Comparison of ENCODE assay signal across 8 cellular contexts in genomic region chr2:127526940-127527804, GRCh38. TPM values are rescaled to one million over a fixed set of nuclear protein-coding genes. Genes with fewer than 3 reads are reported as not detected.
DNase-seq lines count a peak whose midpoint lies in the region; ATAC-seq, FAIRE-seq and TF ChIP-seq lines count a peak whose summit lies in the region.

No MANE protein-coding gene starts in this region.

- H3K4me1 Mint-ChIP-seq in activated naive CD4-positive, alpha-beta T cell treated with anti-CD3 and anti-CD28 coated beads, Interleukin-2, amount 50 U/mL, for 24 hours: peaks cover 27% of the 10 kb centered on the region
- H3K4me1 Mint-ChIP-seq in neural progenitor cell: peaks cover 23% of the 10 kb centered on the region

- TF ChIP-seq POLR2A in endothelial cell of umbilical vein (IDR thresholded peaks at IDR 0.05; ENCODE audit: low read depth, low read length): no peak

- peak overlapping the region; percentile 99 for H3K27ac Mint-ChIP-seq in activated naive CD4-positive, alpha-beta T cell treated with anti-CD3 and anti-CD28 coated beads, Interleukin-2, amount 50 U/mL, for 24 hours
- peak overlapping the region; percentile 99 for H3K27ac Mint-ChIP-seq in neural progenitor cell

- intact Hi-C loops in endothelial cell of umbilical vein (cut with micrococcal nuclease): loop anchor here (1.0 to 2.0 kb wide), 5 partner anchors 19 to 284 kb away; partner anchors contain the start of genes SFT2D3 and WDR33

- peaks cover 4% of the 10 kb centered on the region for H3K9me3 Mint-ChIP-seq in activated naive CD4-positive, alpha-beta T cell treated with anti-CD3 and anti-CD28 coated beads, Interleukin-2, amount 50 U/mL, for 24 hours
- peaks cover 2% of the 10 kb centered on the region for H3K9me3 Mint-ChIP-seq in neural progenitor cell

- peak; percentile 6 for ATAC-seq in HG03066 (IDR thresholded peaks at IDR 0.05; ENCODE audit: low read depth, unreplicated experiment)
- no peak for ATAC-seq in HG03108 (IDR thresholded peaks at IDR 0.05; ENCODE audit: unreplicated experiment)

- H2AFZ ChIP-seq in endothelial cell of umbilical vein (ENCODE audit: low read depth, low read length) (peak overlapping the region; percentile 97), neural progenitor cell (replicated peaks) (peak overlapping the region; percentile 83)

- no peaks in the 10 kb centered on the region for H3K27me3 Mint-ChIP-seq in activated naive CD4-positive, alpha-beta T cell treated with anti-CD3 and anti-CD28 coated beads, Interleukin-2, amount 50 U/mL, for 24 hours
- peaks cover 3% of the 10 kb centered on the region for H3K27me3 Mint-ChIP-seq in neural progenitor cell (ENCODE audit: insufficient read depth, low read depth)

- H3K27ac ChIP-seq in SJSA1: peak overlapping the region; percentile 94
- H3K27ac ChIP-seq in endothelial cell of umbilical vein (ENCODE audit: insufficient read depth, low read depth, low read length): peak overlapping the region; percentile 100
- peak overlapping the region; percentile 92 for H3K27ac ChIP-seq in neural progenitor cell

- H3K79me2 ChIP-seq in endothelial cell of umbilical vein (ENCODE audit: control insufficient read depth, insufficient read depth, low read length): peaks cover 38% of the 10 kb centered on the region
- H3K79me2 ChIP-seq in neural progenitor cell (ENCODE audit: low read depth): peaks cover 40% of the 10 kb centered on the region

- peak overlapping the region; percentile 84 for H3K4me3 ChIP-seq in SJSA1
- H3K4me3 ChIP-seq in endothelial cell of umbilical vein (replicated peaks in 1 of 3; ENCODE audit: insufficient read depth in 1 of 3, low read depth in 1 of 3, low read length in 3 of 3): peak overlapping the region; percentile 78 to 92 (median 88)
- H3K4me3 ChIP-seq in neural progenitor cell: peak overlapping the region; percentile 88

- H4K20me1 ChIP-seq in endothelial cell of umbilical vein (replicated peaks; ENCODE audit: control insufficient read depth, extremely low read depth, insufficient read depth, low read length) (no peaks in the 10 kb centered on the region), neural progenitor cell (ENCODE audit: low read depth) (peaks cover 31% of the 10 kb centered on the region)

- H3K36me3 Mint-ChIP-seq in activated naive CD4-positive, alpha-beta T cell treated with anti-CD3 and anti-CD28 coated beads, Interleukin-2, amount 50 U/mL, for 24 hours: peaks cover 4% of the 10 kb centered on the region
- H3K36me3 Mint-ChIP-seq in neural progenitor cell: peaks cover 4% of the 10 kb centered on the region

- H3K9ac ChIP-seq in endothelial cell of umbilical vein (replicated peaks; ENCODE audit: extremely low read depth, insufficient read depth, low read length) (peak overlapping the region; percentile 99), neural progenitor cell (no peak overlapping the region)

- H3K9me3 ChIP-seq in SJSA1 (replicated peaks) (no peaks in the 10 kb centered on the region), endothelial cell of umbilical vein (replicated peaks; ENCODE audit: control insufficient read depth, insufficient read depth, low read length) (no peaks in the 10 kb centered on the region), neural progenitor cell (ENCODE audit: low read depth) (no peaks in the 10 kb centered on the region)

- H3K27me3 ChIP-seq in SJSA1 (replicated peaks) (no peaks in the 10 kb centered on the region), endothelial cell of umbilical vein (ENCODE audit: control insufficient read depth in 2 of 2, insufficient read depth in 2 of 2, low read length in 2 of 2) (no peaks in the 10 kb centered on the region), neural progenitor cell (no peaks in the 10 kb centered on the region)

- no TSS peak for BruUV-seq in endothelial cell of umbilical vein (replicated peaks; lab: Mats Ljungman, UMichigan)

- H3K36me3 ChIP-seq in SJSA1 (peaks cover 27% of the 10 kb centered on the region), endothelial cell of umbilical vein (ENCODE audit: control insufficient read depth in 2 of 2, extremely low read depth in 1 of 2, insufficient read depth in 2 of 2, low read length in 2 of 2) (peaks cover 0 to 6% of the 10 kb centered on the region in 2 experiments), neural progenitor cell (peaks cover 11% of the 10 kb centered on the region)

- no peaks in the 10 kb centered on the region for H3K9me1 ChIP-seq in endothelial cell of umbilical vein (replicated peaks; ENCODE audit: control insufficient read depth, extremely low read depth, insufficient read depth, low read length)

- no peak for DNase-seq in activated naive CD4-positive, alpha-beta T cell treated with anti-CD3 and anti-CD28 coated beads, Interleukin-2, amount 50 U/mL, for 16 hours
- DNase-seq in SJSA1 (ENCODE audit: low read depth in 1 of 2, low spot score in 2 of 2) (no peak), endothelial cell of umbilical vein (ENCODE audit: low read depth, low spot score) (no peak), neural progenitor cell (ENCODE audit: low spot score) (peak; percentile 58)
- DNase-seq in stimulated activated CD4-positive, alpha-beta T cell treated with anti-CD3 and anti-CD28 coated beads, Interleukin-4, amount 100 ng/mL, for 24 hours: no peak

- FAIRE-seq in endothelial cell of umbilical vein (lab: Jason Lieb, UNC): peak; percentile 59

- H3F3A ChIP-seq in neural progenitor cell (ENCODE audit: low read depth): peaks cover 24% of the 10 kb centered on the region

- no peak for TF ChIP-seq CTCF in endothelial cell of umbilical vein (IDR thresholded peaks at IDR 0.05; ENCODE audit: extremely low read depth in 1 of 2, insufficient read depth in 1 of 2, low read depth in 1 of 2, low read length in 2 of 2)
- no peak for TF ChIP-seq CTCF in neural progenitor cell (IDR thresholded peaks at IDR 0.05)

- CTCF ChIA-PET in endothelial cell of umbilical vein (lab: Charles Lee): interaction anchor here (0.6 to 2.0 kb wide), 14 partner anchors 10 to 169 kb away, joined by 3 to 17 read pairs (median 4); partner anchors contain the start of gene LIMS2

- H3K4me3 Mint-ChIP-seq in activated naive CD4-positive, alpha-beta T cell treated with anti-CD3 and anti-CD28 coated beads, Interleukin-2, amount 50 U/mL, for 24 hours: peak overlapping the region; percentile 96
- H3K4me3 Mint-ChIP-seq in neural progenitor cell: peak overlapping the region; percentile 94

- dilution Hi-C loops in endothelial cell of umbilical vein (cut with MboI; ENCODE audit: extremely low pct_ligation_motif_present, low sequenced_read_pairs): no loop called here

- H3K4me1 ChIP-seq in SJSA1 (replicated peaks) (peaks cover 18% of the 10 kb centered on the region), endothelial cell of umbilical vein (ENCODE audit: control insufficient read depth, extremely low read depth, insufficient read depth, low read length) (peaks cover 11% of the 10 kb centered on the region), neural progenitor cell (peaks cover 18% of the 10 kb centered on the region)

- H3K4me2 ChIP-seq in endothelial cell of umbilical vein (ENCODE audit: insufficient read depth, low read length) (peak overlapping the region; percentile 99), neural progenitor cell (peak overlapping the region; percentile 92)

- POLR2A ChIA-PET in endothelial cell of umbilical vein (lab: Charles Lee): interaction anchor here (0.6 to 1.7 kb wide), 5 partner anchors 9 to 232 kb away, joined by 3 to 4 read pairs (median 3); no protein-coding TSS in a partner anchor

TF ChIP-seq in endothelial cell of umbilical vein, 7 proteins besides CTCF, POLR2A, EP300 and RAD21:
- TF ChIP-seq EZH2 (IDR thresholded peaks at IDR 0.05; ENCODE audit: borderline replicate concordance, low read depth, low read length, severe bottlenecking) (no peak), POLR2AphosphoS5 (IDR thresholded peaks at IDR 0.05; ENCODE audit: insufficient read depth, low read depth, low read length) (no peak), MYC (IDR thresholded peaks at IDR 0.05; ENCODE audit: low read depth, low read length) (no peak), MAX (IDR thresholded peaks at IDR 0.05; ENCODE audit: insufficient read depth, insufficient read length) (no peak), JUN (IDR thresholded peaks at IDR 0.05; ENCODE audit: borderline replicate concordance, insufficient read depth, insufficient read length, low read depth) (no peak), GATA2 (IDR thresholded peaks at IDR 0.05; ENCODE audit: insufficient read depth, insufficient read length, low read depth, low read length) (no peak), FOS (IDR thresholded peaks at IDR 0.05; ENCODE audit: borderline replicate concordance, insufficient read depth, low read length) (no peak)

RNA-seq across cellular contexts. Expression of gene IWS1, which starts 0.9 kb away (rescaled TPM):
- total RNA-seq in SJSA1 (2014; rRNA removed; shearing (Covaris generic)): 73.7 and 127 TPM in 2 replicates
- 44.9 and 51.0 TPM in 2 replicates for total RNA-seq in endothelial cell of umbilical vein
- polyA plus RNA-seq in endothelial cell of umbilical vein: 10.4 and 14.7 TPM in 2 replicates
- 30.2 and 32.8 TPM in 2 replicates for polyA plus RNA-seq in endothelial cell of umbilical vein (2011; cell fraction: cytosol; rRNA removed)
- polyA plus RNA-seq in endothelial cell of umbilical vein (2011; cell fraction: nucleus; rRNA removed): 37.0 and 49.6 TPM in 2 replicates
- 49.2 and 59.4 TPM in 2 replicates for polyA plus RNA-seq in endothelial cell of umbilical vein (2012)
- polyA minus RNA-seq in endothelial cell of umbilical vein: 15.6 and 16.1 TPM in 2 replicates
- 20.5 TPM for polyA minus RNA-seq in endothelial cell of umbilical vein (2011; cell fraction: cytosol; rRNA and poly(A)+ RNA removed)
- polyA minus RNA-seq in endothelial cell of umbilical vein (2011; cell fraction: nucleus; rRNA and poly(A)+ RNA removed): 21.5 and 26.4 TPM in 2 replicates
- total RNA-seq in neural progenitor cell (ENCODE audit: low replicate concordance): 77.8 and 115 TPM in 2 replicates

RNA-seq across cellular contexts. Expression of gene MYO7B, which starts 8.3 kb away (rescaled TPM):
- total RNA-seq in SJSA1 (2014; rRNA removed; shearing (Covaris generic)): 1.2 and 1.8 TPM in 2 replicates
- 0.09 TPM in 1 of 2 replicates, not detected in the other for total RNA-seq in endothelial cell of umbilical vein
- 0.17 and 0.18 TPM in 2 replicates for polyA plus RNA-seq in endothelial cell of umbilical vein
- polyA plus RNA-seq in endothelial cell of umbilical vein (2011; cell fraction: cytosol; rRNA removed): 0.17 and 0.28 TPM in 2 replicates
- polyA plus RNA-seq in endothelial cell of umbilical vein (2011; cell fraction: nucleus; rRNA removed): 0.20 and 0.45 TPM in 2 replicates
- polyA plus RNA-seq in endothelial cell of umbilical vein (2012): 0.11 and 0.29 TPM in 2 replicates
- polyA minus RNA-seq in endothelial cell of umbilical vein: 0.13 and 0.34 TPM in 2 replicates
- polyA minus RNA-seq in endothelial cell of umbilical vein (2011; cell fraction: cytosol; rRNA and poly(A)+ RNA removed): not detected
- 0.19 and 0.29 TPM in 2 replicates for polyA minus RNA-seq in endothelial cell of umbilical vein (2011; cell fraction: nucleus; rRNA and poly(A)+ RNA removed)
- 0.03 TPM in 1 of 2 replicates, not detected in the other for total RNA-seq in neural progenitor cell (ENCODE audit: low replicate concordance)
